Comparison of ENCODE assay signal across 27 cellular contexts in the genomic region with DNA sequence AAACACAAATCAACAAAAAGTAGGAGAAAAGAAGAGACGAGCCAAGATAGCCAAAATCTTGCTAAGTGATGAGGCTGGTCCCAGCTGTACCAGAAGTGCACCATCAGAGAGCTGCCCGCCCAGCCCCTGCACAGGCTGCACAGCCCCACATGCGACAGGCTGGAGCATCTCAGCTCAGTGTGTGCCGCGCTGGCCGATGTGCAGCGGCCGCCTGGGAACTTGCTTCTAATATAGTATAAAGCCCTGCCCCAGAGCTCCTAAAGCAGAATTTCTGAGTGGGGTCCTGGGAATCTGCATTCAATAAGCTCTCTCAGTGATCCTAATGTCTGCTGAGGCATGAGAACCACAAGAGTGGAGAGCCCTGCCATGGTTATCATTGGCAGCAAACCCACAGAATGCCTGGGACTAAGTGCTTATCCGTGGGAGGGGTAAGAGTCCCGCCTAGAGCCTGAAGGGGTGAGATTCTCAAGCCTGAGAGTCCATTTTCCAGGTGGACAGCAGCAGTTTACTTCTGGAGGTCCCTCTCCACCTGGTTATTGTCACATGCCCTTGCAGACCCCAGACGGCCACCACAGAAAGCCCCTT.
"Had no signal": no experiment of that assay in that cellular context is flagged by ENCODE, and none has a peak within 500 bp of the region (broad histone marks: within the 10 kb centered on the region; RNA-seq: fewer than 3 reads in every experiment).

No MANE protein-coding gene starts in this region.

- DNase-seq: activated CD4-positive, alpha-beta T cell treated with anti-CD3 and anti-CD28 coated beads for 4 hours; activated CD4-positive, alpha-beta T cell treated with anti-CD3 and anti-CD28 coated beads, Interleukin-2, amount 50 U/mL, for 4 hours; activated effector memory CD4-positive, alpha-beta T cell treated with Interleukin-2 at 50 U/mL for 16 hours; activated naive CD4-positive, alpha-beta T cell treated with Interleukin-2 at 50 U/mL for 16 hours; activated T-cell treated with anti-CD3 and anti-CD28 coated beads for 4 hours; aorta; caudate nucleus; cortex of kidney; effector memory CD8-positive, alpha-beta T cell; head of caudate nucleus; kidney glomerular epithelial cell; left lung; mammary epithelial cell; midbrain; naive thymus-derived CD4-positive, alpha-beta T cell; pancreas; stimulated activated CD4-positive, alpha-beta T cell treated with anti-CD3 and anti-CD28 coated beads, Interleukin-2, amount 100 ng/mL, for 48 hours; T-helper 1 cell had no signal

- H3K9me3 ChIP-seq: left lung, pancreas, prostate gland, upper lobe of left lung, vagina had no signal

- H3K4me1 Mint-ChIP-seq: brain had no signal

- H3K4me1 ChIP-seq: left lung, prostate gland, upper lobe of left lung, vagina had no signal

- H3K9me3 Mint-ChIP-seq: brain; effector memory CD8-positive, alpha-beta T cell; naive thymus-derived CD4-positive, alpha-beta T cell; stimulated activated effector memory CD8-positive, alpha-beta T cell treated with anti-CD3 and anti-CD28 coated beads, Interleukin-12 subunit alpha, Interleukin-12 subunit beta, amount 100 ng/mL, for 72 hours; stimulated activated naive CD8-positive, alpha-beta T cell treated with anti-CD3 and anti-CD28 coated beads, Interleukin-15, Interleukin-2, amounts not matched to agents 100 ng/mL and 50 ng/mL, for 24 hours; T-helper 2 cell treated with Interferon-gamma antibody and Interleukin-4, amounts not matched to agents 5 μg/mL and 100 μg/mL, for 36 hours had no signal

- H3K36me3 Mint-ChIP-seq: brain; stimulated activated effector memory CD8-positive, alpha-beta T cell treated with anti-CD3 and anti-CD28 coated beads, Interleukin-12 subunit alpha, Interleukin-12 subunit beta, amount 100 ng/mL, for 72 hours had no signal

- H3K36me3 ChIP-seq: left lung, pancreas, prostate gland, upper lobe of left lung, vagina had no signal

- H3K27ac ChIP-seq: left lung, pancreas, prostate gland, upper lobe of left lung, vagina, VCaP had no signal

- ATAC-seq: effector memory CD8-positive, alpha-beta T cell; left lung; naive thymus-derived CD4-positive, alpha-beta T cell; pancreas; stimulated activated effector memory CD8-positive, alpha-beta T cell treated with anti-CD3 and anti-CD28 coated beads, Interleukin-12 subunit alpha, Interleukin-12 subunit beta, amount 100 ng/mL, for 72 hours had no signal

- H3K4me3 Mint-ChIP-seq: activated naive CD8-positive, alpha-beta T cell; brain; effector memory CD8-positive, alpha-beta T cell; naive thymus-derived CD4-positive, alpha-beta T cell; stimulated activated effector memory CD8-positive, alpha-beta T cell treated with anti-CD3 and anti-CD28 coated beads, Interleukin-12 subunit alpha, Interleukin-12 subunit beta, amount 100 ng/mL, for 72 hours; stimulated activated naive CD8-positive, alpha-beta T cell treated with anti-CD3 and anti-CD28 coated beads, Interleukin-15, Interleukin-2, amounts not matched to agents 100 ng/mL and 50 ng/mL, for 24 hours; T-helper 2 cell treated with Interferon-gamma antibody and Interleukin-4, amounts not matched to agents 5 μg/mL and 100 μg/mL, for 36 hours had no signal

- H3K27me3 Mint-ChIP-seq: activated naive CD8-positive, alpha-beta T cell; brain; effector memory CD8-positive, alpha-beta T cell; naive thymus-derived CD4-positive, alpha-beta T cell; stimulated activated naive CD8-positive, alpha-beta T cell treated with anti-CD3 and anti-CD28 coated beads, Interleukin-15, Interleukin-2, amounts not matched to agents 100 ng/mL and 50 ng/mL, for 24 hours had no signal

- H3K27ac Mint-ChIP-seq: activated naive CD8-positive, alpha-beta T cell; brain; stimulated activated effector memory CD8-positive, alpha-beta T cell treated with anti-CD3 and anti-CD28 coated beads, Interleukin-12 subunit alpha, Interleukin-12 subunit beta, amount 100 ng/mL, for 72 hours; stimulated activated naive CD8-positive, alpha-beta T cell treated with anti-CD3 and anti-CD28 coated beads, Interleukin-15, Interleukin-2, amounts not matched to agents 100 ng/mL and 50 ng/mL, for 24 hours; T-helper 2 cell treated with Interferon-gamma antibody and Interleukin-4, amounts not matched to agents 5 μg/mL and 100 μg/mL, for 36 hours had no signal

- H3K4me3 ChIP-seq: left lung, pancreas, prostate gland, upper lobe of left lung, vagina had no signal

- H3K27me3 ChIP-seq: left lung, pancreas, upper lobe of left lung, vagina had no signal
